Comparison of ENCODE assay signal across 19 cellular contexts in genomic region chr11:19651654-19652053, GRCh38.
"Had no signal": no experiment of that assay in that cellular context is flagged by ENCODE, and none has a peak within 500 bp of the region (broad histone marks: within the 10 kb centered on the region; RNA-seq: fewer than 3 reads in every experiment).

No MANE protein-coding gene starts in this region.

- ATAC-seq: activated naive CD8-positive, alpha-beta T cell treated with anti-CD3 and anti-CD28 coated beads, Interleukin-2, amount 50 U/mL, for 24 hours; gastrocnemius medialis; heart right ventricle; left colon; right cardiac atrium had no signal

- H3K36me3 ChIP-seq: ascending aorta, breast epithelium, gastrocnemius medialis, heart right ventricle, lower lobe of right lung, prostate gland, tibial nerve, uterus had no signal

- H3K9me3 ChIP-seq: ascending aorta, breast epithelium, gastrocnemius medialis, heart right ventricle, lower lobe of right lung, prostate gland, tibial nerve, uterus had no signal

- H3K27me3 ChIP-seq: ascending aorta, breast epithelium, gastrocnemius medialis, heart right ventricle, tibial nerve, uterus had no signal

- H3K27ac ChIP-seq: ascending aorta, breast epithelium, gastrocnemius medialis, heart right ventricle, lower lobe of right lung, prostate gland, tibial nerve, uterus, VCaP had no signal

- H3K4me3 ChIP-seq: ascending aorta, breast epithelium, gastrocnemius medialis, heart right ventricle, lower lobe of right lung, prostate gland, tibial nerve, uterus had no signal

- DNase-seq: activated CD4-positive, alpha-beta T cell treated with anti-CD3 and anti-CD28 coated beads for 1 hour; activated CD4-positive, alpha-beta T cell treated with anti-CD3 and anti-CD28 coated beads, Interleukin-2, amount 50 U/mL, for 4 hours; activated naive CD4-positive, alpha-beta T cell treated with anti-CD3 and anti-CD28 coated beads for 36 hours; activated naive CD8-positive, alpha-beta T cell treated with anti-CD3 and anti-CD28 coated beads, Interleukin-2, amount 50 U/mL, for 24 hours; activated T-cell treated with anti-CD3 and anti-CD28 coated beads for 4 hours; gastrocnemius medialis; heart right ventricle; left colon; lower lobe of right lung; right cardiac atrium; small intestine; stimulated activated CD4-positive, alpha-beta T cell treated with anti-CD3 and anti-CD28 coated beads, Interleukin-4, amount 100 ng/mL, for 24 hours; stimulated activated naive CD4-positive, alpha-beta T cell; uterus had no signal

- H3K4me1 ChIP-seq: breast epithelium, gastrocnemius medialis, lower lobe of right lung, prostate gland, uterus had no signal
